In genomic region chr6:138509371-138509770, GRCh38 we compare ENCODE assay signal across 9 cellular contexts. TPM values are rescaled to one million over a fixed set of nuclear protein-coding genes. Genes with fewer than 3 reads are reported as not detected.
DNase-seq lines count a peak whose midpoint lies in the region; ATAC-seq and TF ChIP-seq lines count a peak whose summit lies in the region.
"Had no signal": no experiment of that assay in that cellular context is flagged by ENCODE, and none has a peak within 500 bp of the region (broad histone marks: within the 10 kb centered on the region; RNA-seq: fewer than 3 reads in every experiment).

No MANE protein-coding gene starts in this region.

- no peaks in the 10 kb centered on the region for H3K9me3 ChIP-seq in SK-N-SH

- POLR2A ChIA-PET in SK-N-SH (lab: Yijun Ruan, JAX): no interaction called here

- H3K27ac Mint-ChIP-seq in endothelial cell (ENCODE audit: unreplicated experiment) (peak overlapping the region; percentile 26), naive B cell (no peak overlapping the region)
- H3K27ac Mint-ChIP-seq: activated naive CD4-positive, alpha-beta T cell treated with anti-CD3 and anti-CD28 coated beads, Interleukin-2, amount 50 U/mL, for 24 hours had no signal

- CTCF ChIA-PET in SK-N-SH (lab: Yijun Ruan, JAX): interaction anchor here (0.7 to 2.5 kb wide), 5 partner anchors 8 to 395 kb away, joined by 3 to 6 read pairs (median 4); no protein-coding TSS in a partner anchor

- no peak overlapping the region for H3K27ac ChIP-seq in SK-N-SH (ENCODE audit: low read depth in 2 of 2, low read length in 1 of 2)

- no peaks in the 10 kb centered on the region for H4K20me1 ChIP-seq in SK-N-SH (ENCODE audit: insufficient read depth)

- H3K9me3 Mint-ChIP-seq in endothelial cell (ENCODE audit: unreplicated experiment) (no peaks in the 10 kb centered on the region), naive B cell (no peaks in the 10 kb centered on the region)
- H3K9me3 Mint-ChIP-seq: activated naive CD4-positive, alpha-beta T cell treated with anti-CD3 and anti-CD28 coated beads, Interleukin-2, amount 50 U/mL, for 24 hours had no signal

- TF ChIP-seq RAD21 in SK-N-SH (IDR thresholded peaks at IDR 0.05; ENCODE audit: low read length): peak; percentile 25; the same call in 1 of the 2 replicates

- no peaks in the 10 kb centered on the region for H3K9me2 ChIP-seq in SK-N-SH

- H3K4me3 Mint-ChIP-seq in endothelial cell (ENCODE audit: unreplicated experiment) (no peak overlapping the region), naive B cell (no peak overlapping the region)
- H3K4me3 Mint-ChIP-seq: activated naive CD4-positive, alpha-beta T cell treated with anti-CD3 and anti-CD28 coated beads, Interleukin-2, amount 50 U/mL, for 24 hours had no signal

- TF ChIP-seq POLR2A in GM18505 (IDR thresholded peaks at IDR 0.05; ENCODE audit: borderline replicate concordance, extremely low read depth, insufficient read depth, insufficient read length): no peak

- H3K27me3 ChIP-seq in SK-N-SH (ENCODE audit: insufficient read depth): peaks cover 27% of the 10 kb centered on the region

- H3K27me3 Mint-ChIP-seq in endothelial cell (ENCODE audit: unreplicated experiment): no peaks in the 10 kb centered on the region
- peaks cover 0 to 12% (median 5%) of the 10 kb centered on the region in 3 donors for H3K27me3 Mint-ChIP-seq in naive B cell
- H3K27me3 Mint-ChIP-seq: activated naive CD4-positive, alpha-beta T cell treated with anti-CD3 and anti-CD28 coated beads, Interleukin-2, amount 50 U/mL, for 24 hours had no signal

- H3K36me3 Mint-ChIP-seq in endothelial cell (ENCODE audit: low read depth, unreplicated experiment) (peaks cover 4% of the 10 kb centered on the region), naive B cell (no peaks in the 10 kb centered on the region)
- H3K36me3 Mint-ChIP-seq: activated naive CD4-positive, alpha-beta T cell treated with anti-CD3 and anti-CD28 coated beads, Interleukin-2, amount 50 U/mL, for 24 hours had no signal

- H3K4me3 ChIP-seq in SK-N-SH (ENCODE audit: low read depth in 2 of 2, low read length in 1 of 2) (peak overlapping the region in 1 of 2 experiments; percentile 35; a peak in 1 of 4 replicates), WI38 (ENCODE audit: low read depth, low read length) (no peak overlapping the region)

- DNase-seq in SK-N-SH: peak; percentile 6
- peak; percentile 58 for DNase-seq in NAMALWA (ENCODE audit: low spot score)
- DNase-seq in endothelial cell (ENCODE audit: low spot score): peak; percentile 49
- peak; percentile 29 for DNase-seq in naive B cell

- WGBS in SK-N-SH (ENCODE audit: low lambda C conversion rate): 2% methylated on average over 6 of the region's 6 CpGs

- no peak for ATAC-seq in SK-N-SH treated with all-trans-retinoic acid at 6 μM for 48 hours
- ATAC-seq in naive B cell (ENCODE audit: low read depth in 2 of 2): peak in 1 of 2 donors; percentile 48
- no peak for ATAC-seq in HG03095 (IDR thresholded peaks at IDR 0.05; ENCODE audit: unreplicated experiment)
- no peak for ATAC-seq in GM18505 (IDR thresholded peaks at IDR 0.05; ENCODE audit: unreplicated experiment)

- H3K4me1 Mint-ChIP-seq in endothelial cell (ENCODE audit: unreplicated experiment) (peaks cover 17% of the 10 kb centered on the region), naive B cell (no peaks in the 10 kb centered on the region)

- H2AFZ ChIP-seq in SK-N-SH (ENCODE audit: low read depth): no peak overlapping the region

- no peak overlapping the region for H3K9ac ChIP-seq in SK-N-SH

- H3K79me2 ChIP-seq in SK-N-SH (ENCODE audit: insufficient read depth): no peaks in the 10 kb centered on the region

- TF ChIP-seq CTCF in SK-N-SH (IDR thresholded peaks at IDR 0.05) (peak; percentile 44; the same call in 1 of the 2 replicates), WI38 (IDR thresholded peaks at IDR 0.05; ENCODE audit: low read depth, low read length) (peak; percentile 36), endothelial cell (IDR thresholded peaks at IDR 0.05; ENCODE audit: unreplicated experiment) (peak; percentile 57)

- no peak overlapping the region for H3K4me2 ChIP-seq in SK-N-SH

- TF ChIP-seq EP300 in SK-N-SH (IDR thresholded peaks at IDR 0.05; ENCODE audit: borderline replicate concordance in 1 of 2, low read depth in 1 of 2, low read length in 1 of 2): no peak

- H3K36me3 ChIP-seq in SK-N-SH (replicated peaks in 1 of 2; ENCODE audit: control insufficient read depth in 1 of 2, insufficient read depth in 2 of 2, low read length in 1 of 2): no peaks in the 10 kb centered on the region

- H3K4me1 ChIP-seq in SK-N-SH (ENCODE audit: control insufficient read depth in 1 of 2, insufficient read depth in 2 of 2, low read depth in 1 of 2, low read length in 1 of 2): no peaks in the 10 kb centered on the region

- H3F3A ChIP-seq in SK-N-SH (replicated peaks; ENCODE audit: insufficient read depth): no peaks in the 10 kb centered on the region

TF ChIP-seq in SK-N-SH, 30 proteins besides CTCF, POLR2A, EP300 and RAD21:
- TF ChIP-seq MEF2A (IDR thresholded peaks at IDR 0.05; ENCODE audit: borderline replicate concordance, low read depth): no peak
- TF ChIP-seq GATA2 (CRISPR knock-in tag; IDR thresholded peaks at IDR 0.05): no peak
- TF ChIP-seq, protein P1, sequence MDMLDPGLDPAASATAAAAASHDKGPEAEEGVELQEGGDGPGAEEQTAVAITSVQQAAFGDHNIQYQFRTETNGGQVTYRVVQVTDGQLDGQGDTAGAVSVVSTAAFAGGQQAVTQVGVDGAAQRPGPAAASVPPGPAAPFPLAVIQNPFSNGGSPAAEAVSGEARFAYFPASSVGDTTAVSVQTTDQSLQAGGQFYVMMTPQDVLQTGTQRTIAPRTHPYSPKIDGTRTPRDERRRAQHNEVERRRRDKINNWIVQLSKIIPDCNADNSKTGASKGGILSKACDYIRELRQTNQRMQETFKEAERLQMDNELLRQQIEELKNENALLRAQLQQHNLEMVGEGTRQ (IDR thresholded peaks at IDR 0.05; ENCODE audit: borderline replicate concordance, low read depth, low read length): no peak
- TF ChIP-seq JUND (IDR thresholded peaks at IDR 0.05): no peak
- TF ChIP-seq RXRA (IDR thresholded peaks at IDR 0.05; ENCODE audit: borderline replicate concordance, low read depth): no peak
TF ChIP-seq in SK-N-SH: peak in this region for 0.

TF ChIP-seq in SK-N-SH treated with all-trans-retinoic acid at 6 μM for 48 hours, 23 proteins besides CTCF, POLR2A, EP300 and RAD21:
- no peak for TF ChIP-seq TCF4 (CRISPR knock-in tag; IDR thresholded peaks at IDR 0.05; ENCODE audit: borderline replicate concordance)
- TF ChIP-seq ZFP3 (CRISPR knock-in tag; IDR thresholded peaks at IDR 0.05): no peak

RNA-seq across cellular contexts. Expression of gene NHSL1, which starts 10.1 kb away (rescaled TPM):
- polyA plus RNA-seq in SK-N-SH (2012; rRNA removed) (under 0.01 TPM in 1 of 2 replicates, not detected in the other), naive B cell (ENCODE audit: low read depth in 6 of 6) (under 1 TPM in 1 of 6 donors, not detected in 5; 0.04 TPM)
- 0.03 and 0.08 TPM in 2 replicates for polyA plus RNA-seq in SK-N-SH (2012; cell fraction: cytosol; rRNA removed)
- polyA plus RNA-seq in SK-N-SH (2012; cell fraction: nucleus; rRNA removed): 0.01 TPM in 1 of 2 replicates, not detected in the other
- 72.3 TPM for total RNA-seq in endothelial cell (ENCODE audit: unreplicated experiment)

Comparison
In these comparisons a context has a peak if more than half of its experiments do, and no peak if none do; other contexts are left out.
1. DNase-seq: peak in every context shown above with its lines; median percentile 58 in NAMALWA; 49 in endothelial cell; 29 in naive B cell; 6 in SK-N-SH.